In genomic region chr2:23689891-23690290, GRCh38 we compare ENCODE assay signal across 21 cellular contexts.
"Had no signal": no experiment of that assay in that cellular context is flagged by ENCODE, and none has a peak within 500 bp of the region (broad histone marks: within the 10 kb centered on the region; RNA-seq: fewer than 3 reads in every experiment).

No MANE protein-coding gene starts in this region.

- DNase-seq: activated CD4-positive, alpha-beta T cell treated with anti-CD3 and anti-CD28 coated beads, Interleukin-2, amount 10 ng/mL, durations not matched to agents 24 days and 14 days; activated CD8-positive, alpha-beta T cell treated with anti-CD3 and anti-CD28 coated beads, Interleukin-2, amount 10 ng/mL, durations not matched to agents 7 days and 5 days; activated naive CD4-positive, alpha-beta T cell treated with anti-CD3 and anti-CD28 coated beads for 36 hours; activated T-cell treated with anti-CD3 and anti-CD28 coated beads, Interleukin-2, amount 50 U/mL, for 24 hours; body of pancreas; erythroblast; foreskin melanocyte; head of caudate nucleus; immature natural killer cell; nucleus accumbens; retina; stimulated activated CD4-positive, alpha-beta T cell treated with anti-CD3 and anti-CD28 coated beads, Interleukin-2, amount 100 ng/mL, for 24 hours; stimulated activated naive CD4-positive, alpha-beta T cell treated with Interleukin-2 at 50 U/mL for 16 hours; T-helper 1 cell; T-helper 9 cell; thyroid gland had no signal

- H3K4me1 ChIP-seq: body of pancreas, lower lobe of right lung had no signal

- H3K4me3 ChIP-seq: body of pancreas, coronary artery, lower lobe of right lung, thyroid gland had no signal

- H3K4me1 Mint-ChIP-seq: activated CD4-positive, alpha-beta T cell treated with anti-CD3 and anti-CD28 coated beads, Interleukin-2, amount 10 ng/mL, durations not matched to agents 24 days and 14 days had no signal

- H3K27me3 ChIP-seq: body of pancreas, thyroid gland had no signal

- H3K9me3 ChIP-seq: body of pancreas, lower lobe of right lung, thyroid gland had no signal

- H3K36me3 Mint-ChIP-seq: immature natural killer cell; natural killer cell treated with Interleukin-12 subunit alpha and Interleukin-12 subunit beta and Interleukin-15 and Interleukin-18, amount 100 ng/mL, for 72 hours had no signal

- H3K9me3 Mint-ChIP-seq: activated CD4-positive, alpha-beta T cell treated with anti-CD3 and anti-CD28 coated beads, Interleukin-2, amount 10 ng/mL, durations not matched to agents 24 days and 14 days; activated naive CD4-positive, alpha-beta T cell treated with anti-CD3 and anti-CD28 coated beads for 36 hours; activated T-cell treated with anti-CD3 and anti-CD28 coated beads, Interleukin-2, amount 50 U/mL, for 24 hours; activated T-helper 2 cell treated with anti-CD3 and anti-CD28 coated beads, Interferon-gamma antibody, Interleukin-2, Interleukin-4, amounts not matched to agents 10 μg/mL and 5 μg/mL and 100 μg/mL, durations not matched to agents 14 hours and 24 hours and 36 hours; immature natural killer cell; mesothelial cell of epicardium; natural killer cell treated with Interleukin-12 subunit alpha and Interleukin-12 subunit beta and Interleukin-15 and Interleukin-18, amount 100 ng/mL, for 72 hours had no signal

- ATAC-seq: activated CD8-positive, alpha-beta T cell treated with anti-CD3 and anti-CD28 coated beads, Interleukin-2, amount 10 ng/mL, durations not matched to agents 7 days and 5 days; body of pancreas; lower lobe of right lung; natural killer cell treated with Interleukin-12 subunit alpha and Interleukin-12 subunit beta and Interleukin-15 and Interleukin-18, amount 100 ng/mL, for 72 hours had no signal

- H3K27me3 Mint-ChIP-seq: activated CD4-positive, alpha-beta T cell treated with anti-CD3 and anti-CD28 coated beads, Interleukin-2, amount 10 ng/mL, durations not matched to agents 24 days and 14 days; activated T-cell treated with anti-CD3 and anti-CD28 coated beads, Interleukin-2, amount 50 U/mL, for 24 hours; natural killer cell treated with Interleukin-12 subunit alpha and Interleukin-12 subunit beta and Interleukin-15 and Interleukin-18, amount 100 ng/mL, for 72 hours had no signal

- H3K4me3 Mint-ChIP-seq: activated CD4-positive, alpha-beta T cell treated with anti-CD3 and anti-CD28 coated beads, Interleukin-2, amount 10 ng/mL, durations not matched to agents 24 days and 14 days; activated CD8-positive, alpha-beta T cell treated with anti-CD3 and anti-CD28 coated beads, Interleukin-2, amount 10 ng/mL, durations not matched to agents 7 days and 5 days; activated naive CD4-positive, alpha-beta T cell treated with anti-CD3 and anti-CD28 coated beads for 36 hours; activated T-cell treated with anti-CD3 and anti-CD28 coated beads, Interleukin-2, amount 50 U/mL, for 24 hours; immature natural killer cell; mesothelial cell of epicardium; natural killer cell treated with Interleukin-12 subunit alpha and Interleukin-12 subunit beta and Interleukin-15 and Interleukin-18, amount 100 ng/mL, for 72 hours had no signal

- H3K36me3 ChIP-seq: thyroid gland had no signal

- H3K27ac ChIP-seq: body of pancreas, coronary artery, lower lobe of right lung, thyroid gland had no signal

- H3K27ac Mint-ChIP-seq: activated CD4-positive, alpha-beta T cell treated with anti-CD3 and anti-CD28 coated beads, Interleukin-2, amount 10 ng/mL, durations not matched to agents 24 days and 14 days; activated CD8-positive, alpha-beta T cell treated with anti-CD3 and anti-CD28 coated beads, Interleukin-2, amount 10 ng/mL, durations not matched to agents 7 days and 5 days; activated naive CD4-positive, alpha-beta T cell treated with anti-CD3 and anti-CD28 coated beads for 36 hours; activated T-cell treated with anti-CD3 and anti-CD28 coated beads, Interleukin-2, amount 50 U/mL, for 24 hours; activated T-helper 2 cell treated with anti-CD3 and anti-CD28 coated beads, Interferon-gamma antibody, Interleukin-2, Interleukin-4, amounts not matched to agents 10 μg/mL and 5 μg/mL and 100 μg/mL, durations not matched to agents 14 hours and 24 hours and 36 hours; immature natural killer cell; mesothelial cell of epicardium; natural killer cell treated with Interleukin-12 subunit alpha and Interleukin-12 subunit beta and Interleukin-15 and Interleukin-18, amount 100 ng/mL, for 72 hours had no signal
